In the genomic region with DNA sequence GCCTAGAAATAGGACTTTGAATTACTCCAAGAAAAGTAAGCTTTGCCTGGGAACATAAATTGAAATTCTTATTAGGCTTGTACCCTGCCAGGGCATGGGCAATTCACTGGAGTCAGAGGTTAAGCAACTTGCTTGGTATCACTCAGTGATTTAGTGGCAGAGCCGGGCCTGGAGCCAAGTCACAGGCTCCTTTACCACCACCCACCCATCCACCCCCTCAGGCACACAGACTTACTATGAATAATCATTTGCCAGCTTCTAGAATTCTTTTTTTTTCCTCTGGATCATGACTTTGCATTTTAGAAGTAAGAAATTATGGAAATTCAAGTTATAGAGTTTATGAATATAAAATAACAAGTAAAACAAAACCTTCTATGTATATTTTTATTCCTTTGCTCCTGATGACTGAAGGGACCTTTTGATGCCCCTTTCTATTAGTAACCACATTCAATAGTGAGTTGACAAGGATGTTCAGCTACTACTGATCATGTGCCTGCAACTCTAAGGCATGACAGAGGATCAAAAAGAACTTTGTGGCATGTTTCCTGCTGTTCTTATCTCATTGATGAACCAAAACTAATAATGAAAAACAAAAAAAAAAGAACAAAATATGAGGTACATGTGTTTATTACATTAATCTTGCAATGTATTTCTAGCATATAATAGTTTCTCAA, we compare ENCODE assay signal across 15 cellular contexts.
DNase-seq lines count a peak whose midpoint lies in the region; ATAC-seq, FAIRE-seq and TF ChIP-seq lines count a peak whose summit lies in the region.
"Had no signal": no experiment of that assay in that cellular context is flagged by ENCODE, and none has a peak within 500 bp of the region (broad histone marks: within the 10 kb centered on the region; RNA-seq: fewer than 3 reads in every experiment).

No MANE protein-coding gene starts in this region.

- H3K4me1 ChIP-seq in left ventricle myocardium inferior (no peaks in the 10 kb centered on the region), RWPE2 (ENCODE audit: insufficient read depth, poor library complexity, severe bottlenecking) (peaks cover 14% of the 10 kb centered on the region), testis (no peaks in the 10 kb centered on the region)

- DNase-seq in cardiac septum (ENCODE audit: low spot score) (peak; percentile 77), left ventricle myocardium inferior (no peak), RWPE2 (ENCODE audit: low spot score) (peak; percentile 91), left ventricle myocardium superior (peak; percentile 21), testis (peak; percentile 18), GM12892 (ENCODE audit: insufficient read length) (no peak)
- DNase-seq in activated CD4-positive, alpha-beta T cell treated with anti-CD3 and anti-CD28 coated beads for 48 hours = no peak
- DNase-seq: activated CD4-positive, alpha-beta T cell treated with anti-CD3 and anti-CD28 coated beads, Interleukin-2, amount 10 ng/mL, durations not matched to agents 7 days and 5 days; activated T-cell treated with anti-CD3 and anti-CD28 coated beads, Interleukin-2, amount 50 U/mL, for 24 hours; NCI-H1092; nephron progenitor cell; stimulated activated naive CD4-positive, alpha-beta T cell had no signal

- no peaks in the 10 kb centered on the region for H3K9me3 ChIP-seq in left ventricle myocardium inferior (replicated peaks)
- H3K9me3 ChIP-seq in RWPE2 (ENCODE audit: severe bottlenecking) = no peaks in the 10 kb centered on the region
- no peaks in the 10 kb centered on the region for H3K9me3 ChIP-seq in testis

- H3K27me3 ChIP-seq in left ventricle myocardium inferior (ENCODE audit: low read depth) (no peaks in the 10 kb centered on the region), RWPE2 (ENCODE audit: insufficient read depth, poor library complexity, severe bottlenecking) (no peaks in the 10 kb centered on the region), testis (no peaks in the 10 kb centered on the region)
- H3K27me3 ChIP-seq: hepatocyte had no signal

- no peaks in the 10 kb centered on the region for H3K36me3 ChIP-seq in left ventricle myocardium inferior
- no peaks in the 10 kb centered on the region for H3K36me3 ChIP-seq in RWPE2 (ENCODE audit: low read depth)
- no peaks in the 10 kb centered on the region for H3K36me3 ChIP-seq in testis (ENCODE audit: low read depth, missing control alignments)

- intact Hi-C loops in cardiac septum (cut with DNase I) = no loop called here
- intact Hi-C loops in left ventricle myocardium inferior (cut with micrococcal nuclease) = no loop called here
- intact Hi-C loops in left ventricle myocardium superior (cut with micrococcal nuclease) = no loop called here
- intact Hi-C loops in testis (cut with DNase I; ENCODE audit: low total_unique reads) = no loop called here

- H3K27ac ChIP-seq in left ventricle myocardium inferior (replicated peaks) (no peak overlapping the region), RWPE2 (ENCODE audit: poor library complexity, severe bottlenecking) (peak overlapping the region; percentile 45), testis (no peak overlapping the region)
- H3K27ac ChIP-seq: hepatocyte had no signal

- TF ChIP-seq CTCF in left ventricle myocardium inferior (IDR thresholded peaks at IDR 0.05; ENCODE audit: borderline replicate concordance) = no peak
- TF ChIP-seq CTCF in RWPE2 (IDR thresholded peaks at IDR 0.05; ENCODE audit: poor library complexity, severe bottlenecking) = no peak
- TF ChIP-seq CTCF in testis (IDR thresholded peaks at IDR 0.05) = no peak

- ATAC-seq in RWPE2 (ENCODE audit: low read depth) (peak; percentile 94), left ventricle myocardium superior (peak; percentile 43), GM18907 (IDR thresholded peaks at IDR 0.05; ENCODE audit: unreplicated experiment) (no peak)
- ATAC-seq: sciatic nerve had no signal

- TF ChIP-seq POLR2A in testis (IDR thresholded peaks at IDR 0.05) (no peak), GM12892 (IDR thresholded peaks at IDR 0.05; ENCODE audit: low read depth, low read length) (no peak)

- FAIRE-seq in GM12892 (lab: Jason Lieb, UNC) = no peak

- 27 to 46% methylated on average over 1 of the region's 1 CpG for WGBS in testis, 2 donors

- H3K4me3 ChIP-seq in left ventricle myocardium inferior = no peak overlapping the region
- H3K4me3 ChIP-seq in RWPE2 (ENCODE audit: severe bottlenecking) = no peak overlapping the region
- H3K4me3 ChIP-seq in testis = no peak overlapping the region
- H3K4me3 ChIP-seq: hepatocyte had no signal

Comparison
In these comparisons a context has a peak if more than half of its experiments do, and no peak if none do; other contexts are left out.
1. DNase-seq: peak in cardiac septum (single experiment), RWPE2 (single experiment), left ventricle myocardium superior (single experiment) and testis (single experiment); none in left ventricle myocardium inferior (single experiment), GM12892 (single experiment) and activated CD4-positive, alpha-beta T cell treated with anti-CD3 and anti-CD28 coated beads for 48 hours (single experiment).